Comparison of ENCODE assay signal across 1 cellular context in the genomic region with DNA sequence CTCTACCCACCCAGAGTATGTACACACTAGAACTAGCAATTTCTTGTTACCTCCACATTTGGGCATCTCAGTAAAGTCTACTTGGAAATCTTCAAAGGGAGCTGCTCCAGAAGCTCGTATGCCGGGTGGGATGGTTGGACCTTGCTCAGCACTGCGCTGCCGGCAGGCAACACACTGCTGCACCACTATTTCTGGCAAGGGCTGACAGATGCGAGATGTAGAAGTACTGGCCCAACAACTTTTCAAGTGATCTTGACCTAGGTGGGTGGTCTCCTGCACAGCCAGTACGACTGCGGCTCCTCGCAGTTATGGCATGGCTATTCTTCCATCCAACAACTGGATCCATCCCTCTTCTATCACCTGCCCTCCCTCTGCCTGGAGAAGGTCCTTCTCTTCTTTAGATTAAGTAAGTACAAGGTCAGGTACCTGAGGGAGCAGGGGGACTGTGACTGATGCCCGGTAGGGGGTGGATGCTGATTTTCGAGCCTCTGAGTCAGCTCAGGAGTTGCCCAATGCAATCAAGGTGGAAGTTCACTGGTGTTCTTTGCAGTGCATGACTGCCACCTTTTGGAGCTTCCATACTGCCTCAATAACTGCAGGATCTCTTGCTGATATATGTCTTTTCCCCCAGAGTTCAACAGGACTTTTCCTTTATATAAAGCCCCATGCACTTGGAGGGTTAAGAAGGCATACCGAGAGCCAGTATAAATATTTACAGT.
TF ChIP-seq lines count a peak whose summit lies in the region.

No MANE protein-coding gene starts in this region.

TF ChIP-seq in HepG2, 621 proteins besides CTCF, POLR2A, EP300 and RAD21 (continued from another document):
- TF ChIP-seq ZNF33A (CRISPR knock-in tag; IDR thresholded peaks at IDR 0.05; ENCODE audit: borderline replicate concordance) (no peak), JUND (CRISPR knock-in tag; IDR thresholded peaks at IDR 0.05) (peak; percentile 72), ZFP1 (CRISPR knock-in tag; IDR thresholded peaks at IDR 0.05) (no peak), ZNF24 (IDR thresholded peaks at IDR 0.05) (no peak), ERF (CRISPR knock-in tag; IDR thresholded peaks at IDR 0.05) (peak; percentile 42; the same call in 1 of the 2 replicates), TBX2 (CRISPR knock-in tag; IDR thresholded peaks at IDR 0.05; ENCODE audit: borderline replicate concordance) (no peak), GATAD2A (CRISPR knock-in tag; IDR thresholded peaks at IDR 0.05) (peak; percentile 63; the same call in 1 of the 2 replicates), MAFF (IDR thresholded peaks at IDR 0.05; ENCODE audit: low read depth, low read length) (0 out of 2 replicates have a peak, but pooled peaks have one; percentile 9), ZNF737 (CRISPR knock-in tag; IDR thresholded peaks at IDR 0.05; ENCODE audit: borderline replicate concordance) (no peak), ZBTB1 (CRISPR knock-in tag; IDR thresholded peaks at IDR 0.05; ENCODE audit: borderline replicate concordance) (no peak), RELA (CRISPR knock-in tag; IDR thresholded peaks at IDR 0.05) (no peak), RXRB (CRISPR knock-in tag; IDR thresholded peaks at IDR 0.05; ENCODE audit: borderline replicate concordance) (peak; percentile 89), CBFB (CRISPR knock-in tag; IDR thresholded peaks at IDR 0.05) (no peak), RXRA (CRISPR knock-in tag; IDR thresholded peaks at IDR 0.05) (peak; percentile 76; the same call in 1 of the 2 replicates), NFE2L2 (IDR thresholded peaks at IDR 0.05; ENCODE audit: low read length) (0 out of 2 replicates have a peak, but pooled peaks have one; percentile 27), HHEX (CRISPR knock-in tag; IDR thresholded peaks at IDR 0.05) (no peak), STAG1 (CRISPR knock-in tag; IDR thresholded peaks at IDR 0.05) (peak; percentile 82), PHF21A (CRISPR knock-in tag; IDR thresholded peaks at IDR 0.05) (no peak; the same call in 1 of the 2 replicates), MIXL1 (CRISPR knock-in tag; IDR thresholded peaks at IDR 0.05) (peak; percentile 36; the same call in 1 of the 2 replicates), SIN3A (IDR thresholded peaks at IDR 0.05; ENCODE audit: borderline replicate concordance, low read depth, low read length) (no peak)
- TF ChIP-seq, protein P1, sequence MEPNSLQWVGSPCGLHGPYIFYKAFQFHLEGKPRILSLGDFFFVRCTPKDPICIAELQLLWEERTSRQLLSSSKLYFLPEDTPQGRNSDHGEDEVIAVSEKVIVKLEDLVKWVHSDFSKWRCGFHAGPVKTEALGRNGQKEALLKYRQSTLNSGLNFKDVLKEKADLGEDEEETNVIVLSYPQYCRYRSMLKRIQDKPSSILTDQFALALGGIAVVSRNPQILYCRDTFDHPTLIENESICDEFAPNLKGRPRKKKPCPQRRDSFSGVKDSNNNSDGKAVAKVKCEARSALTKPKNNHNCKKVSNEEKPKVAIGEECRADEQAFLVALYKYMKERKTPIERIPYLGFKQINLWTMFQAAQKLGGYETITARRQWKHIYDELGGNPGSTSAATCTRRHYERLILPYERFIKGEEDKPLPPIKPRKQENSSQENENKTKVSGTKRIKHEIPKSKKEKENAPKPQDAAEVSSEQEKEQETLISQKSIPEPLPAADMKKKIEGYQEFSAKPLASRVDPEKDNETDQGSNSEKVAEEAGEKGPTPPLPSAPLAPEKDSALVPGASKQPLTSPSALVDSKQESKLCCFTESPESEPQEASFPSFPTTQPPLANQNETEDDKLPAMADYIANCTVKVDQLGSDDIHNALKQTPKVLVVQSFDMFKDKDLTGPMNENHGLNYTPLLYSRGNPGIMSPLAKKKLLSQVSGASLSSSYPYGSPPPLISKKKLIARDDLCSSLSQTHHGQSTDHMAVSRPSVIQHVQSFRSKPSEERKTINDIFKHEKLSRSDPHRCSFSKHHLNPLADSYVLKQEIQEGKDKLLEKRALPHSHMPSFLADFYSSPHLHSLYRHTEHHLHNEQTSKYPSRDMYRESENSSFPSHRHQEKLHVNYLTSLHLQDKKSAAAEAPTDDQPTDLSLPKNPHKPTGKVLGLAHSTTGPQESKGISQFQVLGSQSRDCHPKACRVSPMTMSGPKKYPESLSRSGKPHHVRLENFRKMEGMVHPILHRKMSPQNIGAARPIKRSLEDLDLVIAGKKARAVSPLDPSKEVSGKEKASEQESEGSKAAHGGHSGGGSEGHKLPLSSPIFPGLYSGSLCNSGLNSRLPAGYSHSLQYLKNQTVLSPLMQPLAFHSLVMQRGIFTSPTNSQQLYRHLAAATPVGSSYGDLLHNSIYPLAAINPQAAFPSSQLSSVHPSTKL (CRISPR knock-in tag; IDR thresholded peaks at IDR 0.05), result peak; percentile 32; the same call in 1 of the 2 replicates
- TF ChIP-seq, protein P2, sequence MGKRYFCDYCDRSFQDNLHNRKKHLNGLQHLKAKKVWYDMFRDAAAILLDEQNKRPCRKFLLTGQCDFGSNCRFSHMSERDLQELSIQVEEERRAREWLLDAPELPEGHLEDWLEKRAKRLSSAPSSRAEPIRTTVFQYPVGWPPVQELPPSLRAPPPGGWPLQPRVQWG (CRISPR knock-in tag; IDR thresholded peaks at IDR 0.05; ENCODE audit: borderline replicate concordance, low read depth), result no peak
- TF ChIP-seq, protein P3, sequence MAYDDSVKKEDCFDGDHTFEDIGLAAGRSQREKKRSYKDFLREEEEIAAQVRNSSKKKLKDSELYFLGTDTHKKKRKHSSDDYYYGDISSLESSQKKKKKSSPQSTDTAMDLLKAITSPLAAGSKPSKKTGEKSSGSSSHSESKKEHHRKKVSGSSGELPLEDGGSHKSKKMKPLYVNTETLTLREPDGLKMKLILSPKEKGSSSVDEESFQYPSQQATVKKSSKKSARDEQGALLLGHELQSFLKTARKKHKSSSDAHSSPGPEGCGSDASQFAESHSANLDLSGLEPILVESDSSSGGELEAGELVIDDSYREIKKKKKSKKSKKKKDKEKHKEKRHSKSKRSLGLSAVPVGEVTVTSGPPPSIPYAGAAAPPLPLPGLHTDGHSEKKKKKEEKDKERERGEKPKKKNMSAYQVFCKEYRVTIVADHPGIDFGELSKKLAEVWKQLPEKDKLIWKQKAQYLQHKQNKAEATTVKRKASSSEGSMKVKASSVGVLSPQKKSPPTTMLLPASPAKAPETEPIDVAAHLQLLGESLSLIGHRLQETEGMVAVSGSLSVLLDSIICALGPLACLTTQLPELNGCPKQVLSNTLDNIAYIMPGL (CRISPR knock-in tag; IDR thresholded peaks at IDR 0.05; ENCODE audit: borderline replicate concordance in 1 of 2, low read depth in 1 of 2), result 0 out of 4 replicates have a peak, but pooled peaks of 1 of the 2 experiments have one; percentile 26
- TF ChIP-seq, protein P4, sequence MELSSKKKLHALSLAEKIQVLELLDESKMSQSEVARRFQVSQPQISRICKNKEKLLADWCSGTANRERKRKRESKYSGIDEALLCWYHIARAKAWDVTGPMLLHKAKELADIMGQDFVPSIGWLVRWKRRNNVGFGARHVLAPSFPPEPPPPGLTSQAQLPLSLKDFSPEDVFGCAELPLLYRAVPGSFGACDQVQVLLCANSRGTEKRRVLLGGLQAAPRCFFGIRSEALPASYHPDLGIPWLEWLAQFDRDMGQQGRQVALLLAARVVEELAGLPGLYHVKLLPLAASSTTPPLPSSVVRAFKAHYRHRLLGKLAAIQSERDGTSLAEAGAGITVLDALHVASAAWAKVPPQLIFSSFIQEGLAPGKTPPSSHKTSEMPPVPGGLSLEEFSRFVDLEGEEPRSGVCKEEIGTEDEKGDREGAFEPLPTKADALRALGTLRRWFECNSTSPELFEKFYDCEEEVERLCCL (CRISPR knock-in tag; IDR thresholded peaks at IDR 0.05; ENCODE audit: borderline replicate concordance), result no peak
- TF ChIP-seq, protein P5, sequence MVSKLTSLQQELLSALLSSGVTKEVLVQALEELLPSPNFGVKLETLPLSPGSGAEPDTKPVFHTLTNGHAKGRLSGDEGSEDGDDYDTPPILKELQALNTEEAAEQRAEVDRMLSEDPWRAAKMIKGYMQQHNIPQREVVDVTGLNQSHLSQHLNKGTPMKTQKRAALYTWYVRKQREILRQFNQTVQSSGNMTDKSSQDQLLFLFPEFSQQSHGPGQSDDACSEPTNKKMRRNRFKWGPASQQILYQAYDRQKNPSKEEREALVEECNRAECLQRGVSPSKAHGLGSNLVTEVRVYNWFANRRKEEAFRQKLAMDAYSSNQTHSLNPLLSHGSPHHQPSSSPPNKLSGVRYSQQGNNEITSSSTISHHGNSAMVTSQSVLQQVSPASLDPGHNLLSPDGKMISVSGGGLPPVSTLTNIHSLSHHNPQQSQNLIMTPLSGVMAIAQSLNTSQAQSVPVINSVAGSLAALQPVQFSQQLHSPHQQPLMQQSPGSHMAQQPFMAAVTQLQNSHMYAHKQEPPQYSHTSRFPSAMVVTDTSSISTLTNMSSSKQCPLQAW (CRISPR knock-in tag; IDR thresholded peaks at IDR 0.05), result no peak
